ENCODE assay signal across 1 cellular context in the genomic region with DNA sequence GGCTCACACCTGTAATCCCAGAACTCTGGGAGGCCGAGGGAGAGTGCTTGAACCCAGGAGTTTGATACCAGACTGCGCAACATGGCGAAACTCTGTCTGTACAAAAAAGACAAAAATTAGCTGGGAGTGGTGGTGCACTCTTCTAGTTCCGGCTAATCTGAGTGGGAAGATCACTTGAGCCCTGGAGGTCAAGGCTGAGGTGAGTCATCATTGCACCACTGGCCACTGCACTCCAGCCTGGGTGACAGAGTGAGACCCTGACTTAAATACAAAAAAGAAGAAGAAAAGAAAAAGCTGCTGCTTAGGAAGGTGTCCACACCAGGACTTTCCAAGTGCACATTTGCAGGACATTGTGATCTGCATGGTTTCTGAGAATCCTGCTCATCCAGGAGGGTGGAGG.
A peak's percentile ranks its signal among the peaks of the same experiment; 100 is the strongest.
TF ChIP-seq lines count a peak whose summit lies in the region.

No MANE protein-coding gene starts in this region.

TF ChIP-seq in HepG2, 621 proteins besides CTCF, POLR2A, EP300 and RAD21 (continued from another document):
- TF ChIP-seq NR2F6 (IDR thresholded peaks at IDR 0.05) (peak; percentile 46), NR2F6 (CRISPR knock-in tag; IDR thresholded peaks at IDR 0.05) (0 out of 2 replicates have a peak, but pooled peaks have one; percentile 19), ZNF44 (CRISPR knock-in tag; IDR thresholded peaks at IDR 0.05) (no peak), ZNF747 (CRISPR knock-in tag; IDR thresholded peaks at IDR 0.05; ENCODE audit: borderline replicate concordance) (no peak), ZNF558 (CRISPR knock-in tag; IDR thresholded peaks at IDR 0.05; ENCODE audit: borderline replicate concordance) (no peak), ZNF121 (CRISPR knock-in tag; IDR thresholded peaks at IDR 0.05) (no peak), ISX (CRISPR knock-in tag; conservative IDR thresholded peaks at IDR 0.05) (no peak), NR2F1 (CRISPR knock-in tag; IDR thresholded peaks at IDR 0.05) (peak; percentile 44 to 54; a peak in 1 of 4 replicates), ZNF775 (CRISPR knock-in tag; IDR thresholded peaks at IDR 0.05; ENCODE audit: borderline replicate concordance) (no peak), ATRX (CRISPR knock-in tag; IDR thresholded peaks at IDR 0.05; ENCODE audit: borderline replicate concordance) (no peak), ZNF572 (CRISPR knock-in tag; IDR thresholded peaks at IDR 0.05) (no peak), KLF9 (CRISPR knock-in tag; IDR thresholded peaks at IDR 0.05; ENCODE audit: low read depth) (no peak), ATF7-NPFF (CRISPR knock-in tag; IDR thresholded peaks at IDR 0.05; ENCODE audit: low read depth) (no peak), HES4 (CRISPR knock-in tag; IDR thresholded peaks at IDR 0.05; ENCODE audit: borderline replicate concordance) (no peak), SCMH1 (CRISPR knock-in tag; IDR thresholded peaks at IDR 0.05; ENCODE audit: borderline replicate concordance) (no peak), SRSF1 (optimal IDR thresholded peaks at IDR 0.05; ENCODE audit: low read depth, low read length) (no peak), ZNF253 (CRISPR knock-in tag; IDR thresholded peaks at IDR 0.05; ENCODE audit: borderline replicate concordance) (no peak)
- TF ChIP-seq, protein P1, sequence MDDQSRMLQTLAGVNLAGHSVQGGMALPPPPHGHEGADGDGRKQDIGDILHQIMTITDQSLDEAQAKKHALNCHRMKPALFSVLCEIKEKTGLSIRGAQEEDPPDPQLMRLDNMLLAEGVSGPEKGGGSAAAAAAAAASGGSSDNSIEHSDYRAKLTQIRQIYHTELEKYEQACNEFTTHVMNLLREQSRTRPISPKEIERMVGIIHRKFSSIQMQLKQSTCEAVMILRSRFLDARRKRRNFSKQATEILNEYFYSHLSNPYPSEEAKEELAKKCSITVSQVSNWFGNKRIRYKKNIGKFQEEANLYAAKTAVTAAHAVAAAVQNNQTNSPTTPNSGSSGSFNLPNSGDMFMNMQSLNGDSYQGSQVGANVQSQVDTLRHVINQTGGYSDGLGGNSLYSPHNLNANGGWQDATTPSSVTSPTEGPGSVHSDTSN (CRISPR knock-in tag; IDR thresholded peaks at IDR 0.05; ENCODE audit: borderline replicate concordance): no peak
- TF ChIP-seq, protein P2, sequence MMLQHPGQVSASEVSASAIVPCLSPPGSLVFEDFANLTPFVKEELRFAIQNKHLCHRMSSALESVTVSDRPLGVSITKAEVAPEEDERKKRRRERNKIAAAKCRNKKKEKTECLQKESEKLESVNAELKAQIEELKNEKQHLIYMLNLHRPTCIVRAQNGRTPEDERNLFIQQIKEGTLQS (CRISPR knock-in tag; IDR thresholded peaks at IDR 0.05): peak; percentile 44; the same call in 1 of the 2 replicates
